Comparison of ENCODE assay signal across 8 cellular contexts in the genomic region with DNA sequence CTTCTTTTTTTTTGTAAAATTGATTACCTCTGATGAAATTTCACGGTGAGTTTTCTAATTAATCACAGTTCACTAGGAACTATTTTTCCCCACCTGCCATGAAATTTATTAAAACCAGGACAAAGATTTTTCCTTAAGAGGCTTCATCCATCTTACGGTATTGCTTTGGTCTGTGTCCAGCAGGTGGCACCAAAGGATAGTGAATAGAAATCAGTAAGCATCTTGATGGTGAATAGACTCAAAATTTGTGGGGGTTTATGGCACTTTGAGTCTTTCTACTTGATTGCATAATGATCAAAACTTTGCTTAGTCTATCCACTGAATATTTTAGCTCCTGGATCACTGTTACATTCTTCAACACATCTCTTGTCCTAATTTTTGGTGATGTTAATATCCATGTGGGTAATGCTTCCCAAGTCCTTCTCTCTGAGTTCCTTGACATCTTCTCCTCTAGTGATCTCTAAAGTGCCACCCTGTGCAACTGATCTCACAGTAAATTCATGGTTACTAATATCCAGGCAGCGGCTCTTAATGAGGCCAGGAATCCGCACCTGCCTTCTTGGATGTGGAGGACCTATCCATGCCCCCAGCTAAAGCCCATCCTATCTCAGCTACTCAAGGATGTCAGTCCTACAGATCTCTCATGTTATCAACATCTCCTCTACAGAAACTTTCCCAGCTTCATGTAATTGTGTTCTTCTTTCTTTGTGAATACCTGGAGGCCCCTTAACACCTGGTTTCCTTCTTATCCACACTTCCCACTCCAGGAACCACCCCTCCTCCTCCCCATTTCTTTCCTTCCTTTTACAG. TPM values are rescaled to one million over a fixed set of nuclear protein-coding genes. Genes with fewer than 3 reads are reported as not detected.
A peak's percentile ranks its signal among the peaks of the same experiment; 100 is the strongest.
DNase-seq lines count a peak whose midpoint lies in the region; ATAC-seq and TF ChIP-seq lines count a peak whose summit lies in the region.

No MANE protein-coding gene starts in this region.

- H3K36me3 ChIP-seq in ascending aorta (no peaks in the 10 kb centered on the region), smooth muscle cell (ENCODE audit: low read depth) (no peaks in the 10 kb centered on the region)

- ATAC-seq in GM18909 (IDR thresholded peaks at IDR 0.05; ENCODE audit: poor library complexity, unreplicated experiment) (peak; percentile 50), HG02840 (IDR thresholded peaks at IDR 0.05; ENCODE audit: low FRiP score, unreplicated experiment) (no peak)

- no peaks in the 10 kb centered on the region for H3K79me2 ChIP-seq in smooth muscle cell (ENCODE audit: low read depth)

- H3K4me1 ChIP-seq in ascending aorta (no peaks in the 10 kb centered on the region), smooth muscle cell (ENCODE audit: low read depth) (no peaks in the 10 kb centered on the region)

- in situ Hi-C loops in ACHN (cut with HindIII; ENCODE audit: low pct_ligation_motif_present, low pct_unique_long_range_greater_than_20kb, low sequenced_read_pairs): no loop called here

- H3K27me3 ChIP-seq in ascending aorta (no peaks in the 10 kb centered on the region), smooth muscle cell (ENCODE audit: low read depth) (peaks cover 5% of the 10 kb centered on the region)

- H3K4me1 Mint-ChIP-seq in T-helper 2 cell treated with Interferon-gamma antibody and Interleukin-4, amounts not matched to agents 5 μg/mL and 100 μg/mL, for 36 hours (ENCODE audit: low read depth): no peaks in the 10 kb centered on the region

- H3K36me3 Mint-ChIP-seq in T-helper 2 cell treated with Interferon-gamma antibody and Interleukin-4, amounts not matched to agents 5 μg/mL and 100 μg/mL, for 36 hours (ENCODE audit: low read depth): no peaks in the 10 kb centered on the region

- no peaks in the 10 kb centered on the region for H4K20me1 ChIP-seq in smooth muscle cell (ENCODE audit: low read depth)

- 35% methylated on average over 4 of the region's 4 CpGs for WGBS in smooth muscle cell (ENCODE audit: low lambda C conversion rate)

- no peak overlapping the region for H3K9ac ChIP-seq in smooth muscle cell (ENCODE audit: low read depth)

- H2AFZ ChIP-seq in smooth muscle cell (ENCODE audit: low read depth): no peak overlapping the region

- H3K4me3 ChIP-seq in ascending aorta (no peak overlapping the region), smooth muscle cell (no peak overlapping the region)

- H3K27ac ChIP-seq in ascending aorta (no peak overlapping the region), smooth muscle cell (ENCODE audit: low read depth) (no peak overlapping the region)

- peak; percentile 73 to 83 (median 79) for TF ChIP-seq CTCF in ascending aorta (IDR thresholded peaks at IDR 0.05)
- TF ChIP-seq CTCF in smooth muscle cell (IDR thresholded peaks at IDR 0.05; ENCODE audit: borderline replicate concordance, insufficient read depth, poor library complexity, severe bottlenecking): peak; percentile 82

- peaks cover 4% of the 10 kb centered on the region for H3K27me3 Mint-ChIP-seq in T-helper 2 cell treated with Interferon-gamma antibody and Interleukin-4, amounts not matched to agents 5 μg/mL and 100 μg/mL, for 36 hours (ENCODE audit: low read depth)

- no peak overlapping the region for H3K27ac Mint-ChIP-seq in T-helper 2 cell treated with Interferon-gamma antibody and Interleukin-4, amounts not matched to agents 5 μg/mL and 100 μg/mL, for 36 hours

- no peak overlapping the region for H3K4me2 ChIP-seq in smooth muscle cell

- intact Hi-C loops in ascending aorta (cut with DNase I): loop anchor here (1.0 to 2.0 kb wide), 2 partner anchors 428 to 648 kb away; no protein-coding TSS in a partner anchor

- peaks cover 14% of the 10 kb centered on the region for H3K9me3 Mint-ChIP-seq in T-helper 2 cell treated with Interferon-gamma antibody and Interleukin-4, amounts not matched to agents 5 μg/mL and 100 μg/mL, for 36 hours

- no peaks in the 10 kb centered on the region for H3F3A ChIP-seq in smooth muscle cell (ENCODE audit: low read depth)

- peak; percentile 68 for DNase-seq in ACHN
- DNase-seq in NCI-H146 (lab: John Stamatoyannopoulos, UW): peak; percentile 58
- DNase-seq in T-helper 2 cell treated with Interferon-gamma antibody and Interleukin-4, amounts not matched to agents 5 μg/mL and 100 μg/mL, for 36 hours (ENCODE audit: low spot score): peak; percentile 25
- DNase-seq in ascending aorta (ENCODE audit: low spot score in 2 of 2): peak in 1 of 2 donors; percentile 80
- peak; percentile 22 to 70 for DNase-seq in hippocampal formation (lab: John Stamatoyannopoulos, UW)
- DNase-seq in smooth muscle cell (lab: John Stamatoyannopoulos, UW; ENCODE audit: unreplicated experiment): no peak

- H3K4me3 Mint-ChIP-seq in T-helper 2 cell treated with Interferon-gamma antibody and Interleukin-4, amounts not matched to agents 5 μg/mL and 100 μg/mL, for 36 hours: no peak overlapping the region

- H3K9me3 ChIP-seq in ascending aorta: peaks cover 0 to 7% of the 10 kb centered on the region in 2 donors
- no peaks in the 10 kb centered on the region for H3K9me3 ChIP-seq in smooth muscle cell (replicated peaks; ENCODE audit: low read depth)

RNA-seq across cellular contexts. Expression of a gene that starts 54.5 kb away (rescaled TPM):
- total RNA-seq in ascending aorta: not detected
- total RNA-seq in smooth muscle cell: not detected in 2 replicates
- polyA plus RNA-seq in smooth muscle cell: not detected in 2 replicates
